ENCODE assay signal across 8 cellular contexts in the genomic region with DNA sequence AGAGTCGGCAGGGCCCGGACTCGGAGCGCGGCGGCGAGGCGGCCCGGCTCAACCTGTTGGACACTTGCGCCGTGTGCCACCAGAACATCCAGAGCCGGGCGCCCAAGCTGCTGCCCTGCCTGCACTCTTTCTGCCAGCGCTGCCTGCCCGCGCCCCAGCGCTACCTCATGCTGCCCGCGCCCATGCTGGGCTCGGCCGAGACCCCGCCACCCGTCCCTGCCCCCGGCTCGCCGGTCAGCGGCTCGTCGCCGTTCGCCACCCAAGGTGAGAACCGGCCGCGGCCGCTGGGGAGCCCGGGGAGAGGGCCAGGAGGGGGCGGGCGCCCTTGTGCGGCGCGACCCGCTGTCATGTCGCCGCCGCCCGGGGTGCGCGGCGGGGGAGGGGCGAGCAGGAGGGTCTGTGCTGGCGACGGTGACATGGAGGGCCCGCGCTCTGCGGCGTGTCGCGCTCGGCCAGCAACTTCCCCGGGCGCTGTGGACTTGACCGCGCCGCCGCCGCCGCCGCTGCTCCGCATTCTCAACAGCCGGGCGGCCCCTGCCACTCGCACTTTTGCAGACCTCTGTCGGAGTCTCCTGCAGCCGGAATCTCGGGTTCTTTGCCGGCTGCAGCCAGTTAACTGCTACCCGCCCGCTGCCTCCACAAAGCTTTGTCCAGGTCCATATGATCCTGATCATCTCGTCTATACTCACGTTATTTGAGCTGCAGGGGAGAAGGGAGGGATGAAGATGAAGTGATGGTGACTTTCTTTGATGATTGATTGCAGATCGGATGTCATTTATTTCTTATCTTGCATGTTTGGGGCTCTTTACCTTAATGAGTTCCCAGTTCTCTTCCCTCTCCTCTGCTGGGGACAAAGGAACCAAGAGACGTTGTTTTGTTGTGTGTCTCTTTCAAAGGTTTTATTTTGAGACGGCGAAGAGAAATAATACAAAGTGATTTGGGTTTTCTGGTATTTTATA. TPM values are rescaled to one million over a fixed set of nuclear protein-coding genes. Genes with fewer than 3 reads are reported as not detected.
DNase-seq lines count a peak whose midpoint lies in the region; ATAC-seq and TF ChIP-seq lines count a peak whose summit lies in the region.

No MANE protein-coding gene starts in this region.

- peaks cover 9% of the 10 kb centered on the region for H3K36me3 ChIP-seq in DND-41 (ENCODE audit: insufficient read depth, low read length)
- H3K36me3 ChIP-seq in RWPE2 (ENCODE audit: low read depth): no peaks in the 10 kb centered on the region
- H3K36me3 ChIP-seq in ovary: no peaks in the 10 kb centered on the region
- H3K36me3 ChIP-seq in tibial artery: no peaks in the 10 kb centered on the region

- peaks cover 13% of the 10 kb centered on the region for H3K36me3 Mint-ChIP-seq in activated naive CD4-positive, alpha-beta T cell treated with anti-CD3 and anti-CD28 coated beads, Interleukin-2, amount 10 ng/mL, durations not matched to agents 7 days and 5 days

- TF ChIP-seq CTCF in DND-41 (IDR thresholded peaks at IDR 0.05; ENCODE audit: borderline replicate concordance, extremely low read depth, low read length, poor library complexity, severe bottlenecking) (no peak), RWPE2 (IDR thresholded peaks at IDR 0.05; ENCODE audit: poor library complexity, severe bottlenecking) (no peak), ovary (IDR thresholded peaks at IDR 0.05) (no peak), tibial artery (IDR thresholded peaks at IDR 0.05) (peak in 1 of 2 experiments; percentile 10)

- peak; percentile 44 for ATAC-seq in DND-41 (ENCODE audit: insufficient read depth, low read depth)
- peak; percentile 40 for ATAC-seq in GM21529 (IDR thresholded peaks at IDR 0.05; ENCODE audit: unreplicated experiment)
- peak; percentile 23 for ATAC-seq in RWPE2 (ENCODE audit: low read depth)

- H3K9me3 Mint-ChIP-seq in activated naive CD4-positive, alpha-beta T cell treated with anti-CD3 and anti-CD28 coated beads, Interleukin-2, amount 10 ng/mL, durations not matched to agents 7 days and 5 days: no peaks in the 10 kb centered on the region

- peak overlapping the region; percentile 74 for H2AFZ ChIP-seq in DND-41 (ENCODE audit: low read depth, low read length)

- no peaks in the 10 kb centered on the region for H3K27me3 Mint-ChIP-seq in activated naive CD4-positive, alpha-beta T cell treated with anti-CD3 and anti-CD28 coated beads, Interleukin-2, amount 10 ng/mL, durations not matched to agents 7 days and 5 days

- peak overlapping the region; percentile 94 for H3K9ac ChIP-seq in DND-41 (ENCODE audit: low read depth, low read length)

- peaks cover 40% of the 10 kb centered on the region for H3K4me1 Mint-ChIP-seq in activated naive CD4-positive, alpha-beta T cell treated with anti-CD3 and anti-CD28 coated beads, Interleukin-2, amount 10 ng/mL, durations not matched to agents 7 days and 5 days

- TF ChIP-seq EP300 in ovary (IDR thresholded peaks at IDR 0.05): no peak

- intact Hi-C loops in ovary (cut with DNase I): loop anchor here in 1 of 4 donors (10.0 kb wide), 1 partner anchor 274 kb away; no protein-coding TSS in a partner anchor
- intact Hi-C loops in tibial artery (cut with DNase I; ENCODE audit: low total_unique reads): no loop called here

- H3K27ac ChIP-seq in DND-41 (ENCODE audit: low read length) (peak overlapping the region; percentile 87), RWPE2 (ENCODE audit: poor library complexity, severe bottlenecking) (peak overlapping the region; percentile 82), ovary (peak overlapping the region; percentile 95 to 99), tibial artery (peak overlapping the region; percentile 89 to 91)

- H3K27me3 ChIP-seq in DND-41 (ENCODE audit: insufficient read depth, low read length, poor library complexity) (no peaks in the 10 kb centered on the region), RWPE2 (ENCODE audit: insufficient read depth, poor library complexity, severe bottlenecking) (no peaks in the 10 kb centered on the region), ovary (no peaks in the 10 kb centered on the region), tibial artery (no peaks in the 10 kb centered on the region)

- TF ChIP-seq POLR2A in ovary (IDR thresholded peaks at IDR 0.05): no peak

- H3K4me3 ChIP-seq in DND-41 (ENCODE audit: low read depth in 1 of 2, low read length in 2 of 2): peak overlapping the region; percentile 82 to 89
- H3K4me3 ChIP-seq in RWPE2 (ENCODE audit: severe bottlenecking): peak overlapping the region; percentile 55
- H3K4me3 ChIP-seq in ovary: peak overlapping the region; percentile 58
- peak overlapping the region; percentile 68 to 83 for H3K4me3 ChIP-seq in tibial artery

- H3K4me1 ChIP-seq in DND-41 (ENCODE audit: insufficient read depth, low read length): peaks cover 32% of the 10 kb centered on the region
- H3K4me1 ChIP-seq in RWPE2 (ENCODE audit: insufficient read depth, poor library complexity, severe bottlenecking): no peaks in the 10 kb centered on the region
- H3K4me1 ChIP-seq in ovary (ENCODE audit: insufficient read depth): peaks cover 4% of the 10 kb centered on the region
- H3K4me1 ChIP-seq in tibial artery: peaks cover 0 to 11% (median 6%) of the 10 kb centered on the region in 4 donors

- peaks cover 57% of the 10 kb centered on the region for H3K79me2 ChIP-seq in DND-41 (ENCODE audit: insufficient read depth, low read length)

- peak overlapping the region; percentile 71 for H3K4me2 ChIP-seq in DND-41 (ENCODE audit: insufficient read depth, low read length)

- CTCF ChIA-PET in activated naive CD4-positive, alpha-beta T cell treated with anti-CD3 and anti-CD28 coated beads, Interleukin-2, amount 10 ng/mL, durations not matched to agents 7 days and 5 days (lab: Charles Lee): no interaction called here

- peak overlapping the region; percentile 87 for H3K4me3 Mint-ChIP-seq in activated naive CD4-positive, alpha-beta T cell treated with anti-CD3 and anti-CD28 coated beads, Interleukin-2, amount 10 ng/mL, durations not matched to agents 7 days and 5 days

- peaks cover 31% of the 10 kb centered on the region; the same call in 1 of the 2 replicates for H4K20me1 ChIP-seq in DND-41 (ENCODE audit: insufficient read depth, low read length)

- H3K27ac Mint-ChIP-seq in activated naive CD4-positive, alpha-beta T cell treated with anti-CD3 and anti-CD28 coated beads, Interleukin-2, amount 10 ng/mL, durations not matched to agents 7 days and 5 days: peak overlapping the region; percentile 96

- 0% methylated on average over 34 to 84 of the region's 84 CpGs for WGBS in ovary, 3 donors

- peak; percentile 70 for DNase-seq in DND-41
- peak; percentile 62 for DNase-seq in HuH-7.5 (ENCODE audit: low spot score)
- no peak for DNase-seq in RWPE2 (ENCODE audit: low spot score)
- peak; percentile 71 for DNase-seq in activated naive CD4-positive, alpha-beta T cell treated with anti-CD3 and anti-CD28 coated beads, Interleukin-2, amount 10 ng/mL, durations not matched to agents 7 days and 5 days
- DNase-seq in glomerular visceral epithelial cell (ENCODE audit: extremely low spot score): peak; percentile 47
- DNase-seq in ovary: peak; percentile 36 to 67 (median 59)
- peak; percentile 30 to 71 for DNase-seq in tibial artery

- H3K9me3 ChIP-seq in DND-41 (ENCODE audit: insufficient read depth, low read length, severe bottlenecking) (no peaks in the 10 kb centered on the region), RWPE2 (ENCODE audit: severe bottlenecking) (no peaks in the 10 kb centered on the region), ovary (no peaks in the 10 kb centered on the region), tibial artery (no peaks in the 10 kb centered on the region)

RNA-seq across cellular contexts. Expression of gene TRIM24, which starts 0.9 kb away (rescaled TPM):
- 10 to 100 TPM; 17.0 to 55.6 (median 32.7) TPM for total RNA-seq in ovary
- polyA plus RNA-seq in ovary: 10 to 100 TPM; 18.0 to 34.4 TPM
